In genomic region chr11:96242191-96242845, GRCh38 we compare ENCODE assay signal across 8 cellular contexts.
A peak's percentile ranks its signal among the peaks of the same experiment; 100 is the strongest.
DNase-seq lines count a peak whose midpoint lies in the region; ATAC-seq and TF ChIP-seq lines count a peak whose summit lies in the region.

No MANE protein-coding gene starts in this region.

- H3K9ac ChIP-seq in iPS-20b (ENCODE audit: low read depth, low read length) = peak overlapping the region; percentile 92; the same call in 1 of the 2 replicates

- in situ Hi-C loops in GM13976 (cut with MboI; ENCODE audit: low sequenced_read_pairs, unreplicated experiment) = no loop called here

- no peak for TF ChIP-seq CTCF in GM13976 (IDR thresholded peaks at IDR 0.05; ENCODE audit: borderline replicate concordance, control extremely low read depth, extremely low read depth, insufficient read depth, missing control alignments)

- POLR2A ChIA-PET in activated CD8-positive, alpha-beta T cell treated with anti-CD3 and anti-CD28 coated beads, Interleukin-2, amount 10 ng/mL, durations not matched to agents 7 days and 5 days (lab: Charles Lee) = interaction anchor here (1.1 to 3.7 kb wide), 5 partner anchors 15 to 99 kb away, joined by 3 to 36 read pairs (median 4); partner anchors contain the start of gene MAML2

- DNase-seq in T-helper 1 cell (no peak), substantia nigra (lab: John Stamatoyannopoulos, UW) (no peak), epidermal melanocyte (ENCODE audit: insufficient read length, low spot score) (no peak), globus pallidus (ENCODE audit: low spot score) (no peak), GM13976 (ENCODE audit: low spot score) (no peak)
- no peak for DNase-seq in activated CD8-positive, alpha-beta T cell treated with anti-CD3 and anti-CD28 coated beads, Interleukin-2, amount 10 ng/mL, durations not matched to agents 7 days and 5 days

- CTCF ChIA-PET in activated CD8-positive, alpha-beta T cell treated with anti-CD3 and anti-CD28 coated beads, Interleukin-2, amount 10 ng/mL, durations not matched to agents 7 days and 5 days (lab: Charles Lee) = interaction anchor here (0.6 to 5.1 kb wide), 11 partner anchors 9 to 557 kb away, joined by 3 to 96 read pairs (median 4); partner anchors contain the start of gene MAML2

- no peaks in the 10 kb centered on the region for H3K36me3 Mint-ChIP-seq in T-helper 1 cell treated with Interleukin-12 subunit alpha and Interleukin-12 subunit beta and Interleukin-4 antibody, amounts not matched to agents 30 μg/mL and 1 μg/mL, for 36 hours (ENCODE audit: low read depth)
- peaks cover 10% of the 10 kb centered on the region for H3K36me3 Mint-ChIP-seq in activated CD8-positive, alpha-beta T cell treated with anti-CD3 and anti-CD28 coated beads, Interleukin-2, amount 10 ng/mL, durations not matched to agents 7 days and 5 days (ENCODE audit: low read depth)

- no peaks in the 10 kb centered on the region for H3K9me3 Mint-ChIP-seq in T-helper 1 cell treated with Interleukin-12 subunit alpha and Interleukin-12 subunit beta and Interleukin-4 antibody, amounts not matched to agents 30 μg/mL and 1 μg/mL, for 36 hours
- H3K9me3 Mint-ChIP-seq in activated CD8-positive, alpha-beta T cell treated with anti-CD3 and anti-CD28 coated beads, Interleukin-2, amount 10 ng/mL, durations not matched to agents 7 days and 5 days (ENCODE audit: insufficient read depth) = no peaks in the 10 kb centered on the region

- no peak for ATAC-seq in activated CD8-positive, alpha-beta T cell treated with anti-CD3 and anti-CD28 coated beads, Interleukin-2, amount 10 ng/mL, durations not matched to agents 7 days and 5 days

- H3K4me1 ChIP-seq in iPS-20b (ENCODE audit: insufficient read depth, low read length) = peaks cover 33% of the 10 kb centered on the region

- no peaks in the 10 kb centered on the region for H3K9me3 ChIP-seq in iPS-20b (ENCODE audit: insufficient read depth, low read depth, low read length)

- H3K27me3 ChIP-seq in iPS-20b (ENCODE audit: insufficient read depth, low read length) = no peaks in the 10 kb centered on the region

- H3K27ac ChIP-seq in iPS-20b (ENCODE audit: low read length) (peak overlapping the region; percentile 81), substantia nigra (ENCODE audit: low read depth, low read length, poor library complexity, severe bottlenecking) (peak overlapping the region; percentile 70)

- peak overlapping the region; percentile 35 for H3K4me3 Mint-ChIP-seq in T-helper 1 cell treated with Interleukin-12 subunit alpha and Interleukin-12 subunit beta and Interleukin-4 antibody, amounts not matched to agents 30 μg/mL and 1 μg/mL, for 36 hours
- H3K4me3 Mint-ChIP-seq in activated CD8-positive, alpha-beta T cell treated with anti-CD3 and anti-CD28 coated beads, Interleukin-2, amount 10 ng/mL, durations not matched to agents 7 days and 5 days = peak overlapping the region; percentile 61

- peaks cover 39% of the 10 kb centered on the region for H3K4me1 Mint-ChIP-seq in T-helper 1 cell treated with Interleukin-12 subunit alpha and Interleukin-12 subunit beta and Interleukin-4 antibody, amounts not matched to agents 30 μg/mL and 1 μg/mL, for 36 hours (ENCODE audit: low read depth)
- H3K4me1 Mint-ChIP-seq in activated CD8-positive, alpha-beta T cell treated with anti-CD3 and anti-CD28 coated beads, Interleukin-2, amount 10 ng/mL, durations not matched to agents 7 days and 5 days (ENCODE audit: low read depth) = peaks cover 50% of the 10 kb centered on the region

- H3K27ac Mint-ChIP-seq in T-helper 1 cell treated with Interleukin-12 subunit alpha and Interleukin-12 subunit beta and Interleukin-4 antibody, amounts not matched to agents 30 μg/mL and 1 μg/mL, for 36 hours = peak overlapping the region; percentile 77
- H3K27ac Mint-ChIP-seq in activated CD8-positive, alpha-beta T cell treated with anti-CD3 and anti-CD28 coated beads, Interleukin-2, amount 10 ng/mL, durations not matched to agents 7 days and 5 days = peak overlapping the region; percentile 50

- H3K36me3 ChIP-seq in iPS-20b (ENCODE audit: insufficient read depth, low read depth, low read length) = no peaks in the 10 kb centered on the region

- peak overlapping the region; percentile 76 for H3K4me3 ChIP-seq in iPS-20b (ENCODE audit: low read length)

- H3K27me3 Mint-ChIP-seq in T-helper 1 cell treated with Interleukin-12 subunit alpha and Interleukin-12 subunit beta and Interleukin-4 antibody, amounts not matched to agents 30 μg/mL and 1 μg/mL, for 36 hours (ENCODE audit: low read depth) = no peaks in the 10 kb centered on the region
- H3K27me3 Mint-ChIP-seq in activated CD8-positive, alpha-beta T cell treated with anti-CD3 and anti-CD28 coated beads, Interleukin-2, amount 10 ng/mL, durations not matched to agents 7 days and 5 days (ENCODE audit: low read depth) = no peaks in the 10 kb centered on the region
